Comparison of ENCODE assay signal across 8 cellular contexts in the genomic region with DNA sequence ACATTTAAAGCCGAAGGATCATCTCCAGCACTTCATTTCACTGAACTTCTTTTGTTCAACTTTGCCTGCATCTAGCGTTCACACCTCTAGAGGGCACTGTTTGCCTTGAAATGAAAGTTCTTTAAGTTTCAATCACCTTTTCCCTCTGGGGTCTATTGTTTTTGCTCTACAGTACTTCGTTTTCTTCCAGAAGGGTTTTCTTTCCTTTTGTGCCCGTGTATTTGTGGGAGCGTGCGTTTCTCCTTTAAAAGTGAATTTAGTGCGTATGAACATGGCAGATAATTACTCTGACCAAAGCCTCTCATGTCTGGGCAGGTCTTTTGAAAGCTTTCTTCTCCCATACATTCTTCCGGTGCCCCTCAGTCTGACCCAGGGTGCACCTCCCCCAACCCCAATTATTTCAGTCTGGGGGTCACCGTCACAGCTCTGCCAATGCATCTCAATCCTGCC.
A peak's percentile ranks its signal among the peaks of the same experiment; 100 is the strongest.
DNase-seq lines count a peak whose midpoint lies in the region; ATAC-seq, FAIRE-seq and TF ChIP-seq lines count a peak whose summit lies in the region.

No MANE protein-coding gene starts in this region.

- no peak for TF ChIP-seq EP300 in Ishikawa (IDR thresholded peaks at IDR 0.05; ENCODE audit: borderline replicate concordance)
- TF ChIP-seq EP300 in K562 (IDR thresholded peaks at IDR 0.05; ENCODE audit: low read length): no peak

- H3K9ac ChIP-seq in NT2/D1 (ENCODE audit: insufficient read length, low read depth) (no peak overlapping the region), K562 (ENCODE audit: insufficient read depth in 1 of 2, low read depth in 2 of 2, low read length in 2 of 2) (no peak overlapping the region)

- H4K20me1 ChIP-seq in K562 (replicated peaks; ENCODE audit: control insufficient read depth, insufficient read depth, low read length): no peaks in the 10 kb centered on the region

- H2AFZ ChIP-seq in K562 (ENCODE audit: low read depth, low read length): no peak overlapping the region

- H3K36me3 ChIP-seq in NT2/D1 (ENCODE audit: insufficient read depth, insufficient read length, low read length) (no peaks in the 10 kb centered on the region), K562 (ENCODE audit: control insufficient read depth, insufficient read depth, low read length) (no peaks in the 10 kb centered on the region)

- TF ChIP-seq POLR2A in K562 (conservative IDR thresholded peaks at IDR 0.05): no peak

- H3K4me2 ChIP-seq in K562 (ENCODE audit: insufficient read depth, low read length): no peak overlapping the region

- H3K4me1 ChIP-seq in NT2/D1 (ENCODE audit: insufficient read depth, insufficient read length) (no peaks in the 10 kb centered on the region), K562 (replicated peaks in 1 of 2; ENCODE audit: control insufficient read depth in 2 of 2, insufficient read depth in 2 of 2, low read length in 2 of 2) (peaks cover 0 to 3% of the 10 kb centered on the region in 2 experiments; a peak in 1 of 5 replicates)

- H3K9me3 ChIP-seq in NT2/D1 (ENCODE audit: insufficient read depth, low read length) (no peaks in the 10 kb centered on the region), K562 (replicated peaks; ENCODE audit: control insufficient read depth, insufficient read depth, low read depth, low read length) (no peaks in the 10 kb centered on the region)

- H3K4me3 ChIP-seq in NT2/D1 (ENCODE audit: insufficient read length, low read depth): no peak overlapping the region
- H3K4me3 ChIP-seq in K562: no peak overlapping the region

- H3K79me2 ChIP-seq in K562 (ENCODE audit: control insufficient read depth, insufficient read depth, low read length): no peaks in the 10 kb centered on the region

- no peaks in the 10 kb centered on the region for H3K9me1 ChIP-seq in K562 (ENCODE audit: control insufficient read depth, insufficient read depth, low read length)

- ATAC-seq in K562 (peak; percentile 74), sciatic nerve (no peak)

- no TSS peak for BruUV-seq in K562 (replicated peaks; lab: Mats Ljungman, UMichigan)

- WGBS in K562 (ENCODE audit: insufficient coverage, low coverage, missing lambda C conversion rate): 1% methylated on average over 9 of the region's 9 CpGs

- in situ Hi-C loops in K562 (cut with MboI): loop anchor here (10.0 to 25.0 kb wide), 2 partner anchors 1205 to 1652 kb away; no protein-coding TSS in a partner anchor

- DNase-seq in SIG-M5 treated with dmso at 0.1 percent for 504 hours (lab: John Stamatoyannopoulos, UW; ENCODE audit: unreplicated experiment) (peak; percentile 69), SIG-M5 (lab: John Stamatoyannopoulos, UW) (no peak), NT2/D1 (ENCODE audit: low read depth, low spot score) (peak; percentile 90), K562 (ENCODE audit: extremely low read depth in 1 of 4, low spot score in 3 of 4) (peak; percentile 30 to 72 (median 45)), kidney glomerular epithelial cell (lab: John Stamatoyannopoulos, UW) (peak; percentile 57), sciatic nerve (ENCODE audit: low spot score) (no peak)
- DNase-seq in stimulated activated CD4-positive, alpha-beta T cell treated with anti-CD3 and anti-CD28 coated beads, TNF-alpha, amount 100 ng/mL, for 48 hours (ENCODE audit: low read depth in 3 of 3): peak in 2 of 3 donors; percentile 5 to 21

- CTCF ChIA-PET in K562 (lab: Yijun Ruan, JAX; ENCODE audit: low intra/inter-chr PET ratio): interaction anchor here (0.7 to 1.4 kb wide), 3 partner anchors 1377 to 1703 kb away, joined by 4 to 5 read pairs (median 4); no protein-coding TSS in a partner anchor

- TF ChIP-seq RAD21 in Ishikawa (IDR thresholded peaks at IDR 0.05; ENCODE audit: low read depth) (peak; percentile 72), K562 (CRISPR knock-in tag; conservative IDR thresholded peaks at IDR 0.05 in 1 of 2, IDR thresholded peaks at IDR 0.05 in 1 of 2) (peak; percentile 72 to 85)

- intact Hi-C loops in K562 (cut with micrococcal nuclease): loop anchor here (1.0 to 10.0 kb wide), 3 partner anchors 1207 to 1735 kb away; no protein-coding TSS in a partner anchor
- intact Hi-C loops in sciatic nerve (cut with DNase I): no loop called here

- H3K27me3 ChIP-seq in NT2/D1 (ENCODE audit: insufficient read depth, insufficient read length) (no peaks in the 10 kb centered on the region), K562 (ENCODE audit: control insufficient read depth in 2 of 2, insufficient read depth in 2 of 2, low read length in 2 of 2) (no peaks in the 10 kb centered on the region; a peak in 1 of 5 replicates)

- POLR2A ChIA-PET in K562 (lab: Yijun Ruan, JAX): no interaction called here

- H3K27ac ChIP-seq in K562 (ENCODE audit: extremely low read depth, low read depth, low read length): no peak overlapping the region

- FAIRE-seq in K562 (lab: Jason Lieb, UNC): peak; percentile 98

- peak; percentile 57 to 85 (median 79) for TF ChIP-seq CTCF in K562 (IDR thresholded peaks at IDR 0.05 in 2 of 3, conservative IDR thresholded peaks at IDR 0.05 in 1 of 3; ENCODE audit: insufficient read depth in 2 of 3, low read depth in 1 of 3, low read length in 3 of 3)

TF ChIP-seq in Ishikawa, 13 proteins besides CTCF, POLR2A, EP300 and RAD21:
- TF ChIP-seq ZBTB7A (IDR thresholded peaks at IDR 0.05; ENCODE audit: low read depth) (no peak), CEBPB (IDR thresholded peaks at IDR 0.05) (no peak), FOXM1 (IDR thresholded peaks at IDR 0.05; ENCODE audit: borderline replicate concordance, low read depth) (no peak), TEAD4 (IDR thresholded peaks at IDR 0.05) (no peak), YY1 (IDR thresholded peaks at IDR 0.05; ENCODE audit: low read depth) (no peak), TCF12 (IDR thresholded peaks at IDR 0.05; ENCODE audit: low read depth) (no peak)

TF ChIP-seq in K562, 482 proteins besides CTCF, POLR2A, EP300 and RAD21:
- TF ChIP-seq PCBP1 (IDR thresholded peaks at IDR 0.05; ENCODE audit: low read depth, low read length, poor library complexity, severe bottlenecking) (no peak), SNRNP70 (optimal IDR thresholded peaks at IDR 0.05; ENCODE audit: low read depth, low read length) (no peak), NUFIP1 (IDR thresholded peaks at IDR 0.05; ENCODE audit: partially characterized antibody) (no peak), POLR2AphosphoS5 (IDR thresholded peaks at IDR 0.05; ENCODE audit: control insufficient read depth, insufficient read depth, low read depth, low read length) (no peak), SMC3 (conservative IDR thresholded peaks at IDR 0.05; ENCODE audit: insufficient read depth, low read depth, low read length) (peak; percentile 64), HNRNPH1 (optimal IDR thresholded peaks at IDR 0.05; ENCODE audit: low read depth, low read length) (no peak), HNRNPUL1 (IDR thresholded peaks at IDR 0.05; ENCODE audit: low read length) (no peak)
- TF ChIP-seq, protein P1, sequence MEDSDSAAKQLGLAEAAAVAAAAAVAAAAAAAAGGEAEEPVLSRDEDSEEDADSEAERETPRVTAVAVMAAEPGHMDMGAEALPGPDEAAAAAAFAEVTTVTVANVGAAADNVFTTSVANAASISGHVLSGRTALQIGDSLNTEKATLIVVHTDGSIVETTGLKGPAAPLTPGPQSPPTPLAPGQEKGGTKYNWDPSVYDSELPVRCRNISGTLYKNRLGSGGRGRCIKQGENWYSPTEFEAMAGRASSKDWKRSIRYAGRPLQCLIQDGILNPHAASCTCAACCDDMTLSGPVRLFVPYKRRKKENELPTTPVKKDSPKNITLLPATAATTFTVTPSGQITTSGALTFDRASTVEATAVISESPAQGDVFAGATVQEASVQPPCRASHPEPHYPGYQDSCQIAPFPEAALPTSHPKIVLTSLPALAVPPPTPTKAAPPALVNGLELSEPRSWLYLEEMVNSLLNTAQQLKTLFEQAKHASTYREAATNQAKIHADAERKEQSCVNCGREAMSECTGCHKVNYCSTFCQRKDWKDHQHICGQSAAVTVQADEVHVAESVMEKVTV (CRISPR knock-in tag; IDR thresholded peaks at IDR 0.05): peak; percentile 53

Comparison
In these comparisons a context has a peak if more than half of its experiments do, and no peak if none do; other contexts are left out.
1. DNase-seq: peak in SIG-M5 treated with dmso at 0.1 percent for 504 hours (single experiment), NT2/D1 (single experiment), K562 (4 of 4), kidney glomerular epithelial cell (single experiment) and stimulated activated CD4-positive, alpha-beta T cell treated with anti-CD3 and anti-CD28 coated beads, TNF-alpha, amount 100 ng/mL, for 48 hours (2 of 3); none in SIG-M5 (single experiment) and sciatic nerve (single experiment).